Comparison of ENCODE assay signal across 1 cellular context in genomic region chr22:20421507-20421874, GRCh38.
TF ChIP-seq lines count a peak whose summit lies in the region.

No MANE protein-coding gene starts in this region.

TF ChIP-seq in K562, 482 proteins besides CTCF, POLR2A, EP300 and RAD21 (continued from another document):
- TF ChIP-seq, protein P1, sequence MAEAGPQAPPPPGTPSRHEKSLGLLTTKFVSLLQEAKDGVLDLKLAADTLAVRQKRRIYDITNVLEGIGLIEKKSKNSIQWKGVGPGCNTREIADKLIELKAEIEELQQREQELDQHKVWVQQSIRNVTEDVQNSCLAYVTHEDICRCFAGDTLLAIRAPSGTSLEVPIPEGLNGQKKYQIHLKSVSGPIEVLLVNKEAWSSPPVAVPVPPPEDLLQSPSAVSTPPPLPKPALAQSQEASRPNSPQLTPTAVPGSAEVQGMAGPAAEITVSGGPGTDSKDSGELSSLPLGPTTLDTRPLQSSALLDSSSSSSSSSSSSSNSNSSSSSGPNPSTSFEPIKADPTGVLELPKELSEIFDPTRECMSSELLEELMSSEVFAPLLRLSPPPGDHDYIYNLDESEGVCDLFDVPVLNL (CRISPR knock-in tag; IDR thresholded peaks at IDR 0.05; ENCODE audit: low read depth) = peak; percentile 37; the same call in 1 of the 2 replicates
- TF ChIP-seq CAMTA2 (CRISPR knock-in tag; conservative IDR thresholded peaks at IDR 0.05) (no peak), ZNF263 (CRISPR knock-in tag; IDR thresholded peaks at IDR 0.05; ENCODE audit: borderline replicate concordance) (no peak), NRF1 (conservative IDR thresholded peaks at IDR 0.05 in 1 of 2, IDR thresholded peaks at IDR 0.05 in 1 of 2) (no peak), PTRF (tag; IDR thresholded peaks at IDR 0.05) (no peak), RERE (CRISPR knock-in tag; IDR thresholded peaks at IDR 0.05; ENCODE audit: borderline replicate concordance) (no peak), ZNF134 (CRISPR knock-in tag; conservative IDR thresholded peaks at IDR 0.05) (no peak), CBX3 (IDR thresholded peaks at IDR 0.05; ENCODE audit: borderline replicate concordance in 1 of 2, low read length in 2 of 2) (no peak), DMBX1 (CRISPR knock-in tag; IDR thresholded peaks at IDR 0.05; ENCODE audit: borderline replicate concordance) (no peak), HOMEZ (CRISPR knock-in tag; IDR thresholded peaks at IDR 0.05) (no peak), ZNF79 (CRISPR knock-in tag; IDR thresholded peaks at IDR 0.05; ENCODE audit: low read depth) (no peak), ZNF124 (CRISPR knock-in tag; IDR thresholded peaks at IDR 0.05) (0 out of 2 replicates have a peak, but pooled peaks have one; percentile 11), ZNF384 (IDR thresholded peaks at IDR 0.05; ENCODE audit: low read depth, low read length) (no peak), MCM5 (IDR thresholded peaks at IDR 0.05; ENCODE audit: low read depth) (peak; percentile 100), NFE2L1 (tag; IDR thresholded peaks at IDR 0.05; ENCODE audit: borderline replicate concordance, low read depth) (no peak)
- TF ChIP-seq, protein P2, sequence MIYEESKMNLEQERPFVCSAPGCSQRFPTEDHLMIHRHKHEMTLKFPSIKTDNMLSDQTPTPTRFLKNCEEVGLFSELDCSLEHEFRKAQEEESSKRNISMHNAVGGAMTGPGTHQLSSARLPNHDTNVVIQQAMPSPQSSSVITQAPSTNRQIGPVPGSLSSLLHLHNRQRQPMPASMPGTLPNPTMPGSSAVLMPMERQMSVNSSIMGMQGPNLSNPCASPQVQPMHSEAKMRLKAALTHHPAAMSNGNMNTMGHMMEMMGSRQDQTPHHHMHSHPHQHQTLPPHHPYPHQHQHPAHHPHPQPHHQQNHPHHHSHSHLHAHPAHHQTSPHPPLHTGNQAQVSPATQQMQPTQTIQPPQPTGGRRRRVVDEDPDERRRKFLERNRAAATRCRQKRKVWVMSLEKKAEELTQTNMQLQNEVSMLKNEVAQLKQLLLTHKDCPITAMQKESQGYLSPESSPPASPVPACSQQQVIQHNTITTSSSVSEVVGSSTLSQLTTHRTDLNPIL (CRISPR knock-in tag; IDR thresholded peaks at IDR 0.05) = no peak
- TF ChIP-seq, protein P3, sequence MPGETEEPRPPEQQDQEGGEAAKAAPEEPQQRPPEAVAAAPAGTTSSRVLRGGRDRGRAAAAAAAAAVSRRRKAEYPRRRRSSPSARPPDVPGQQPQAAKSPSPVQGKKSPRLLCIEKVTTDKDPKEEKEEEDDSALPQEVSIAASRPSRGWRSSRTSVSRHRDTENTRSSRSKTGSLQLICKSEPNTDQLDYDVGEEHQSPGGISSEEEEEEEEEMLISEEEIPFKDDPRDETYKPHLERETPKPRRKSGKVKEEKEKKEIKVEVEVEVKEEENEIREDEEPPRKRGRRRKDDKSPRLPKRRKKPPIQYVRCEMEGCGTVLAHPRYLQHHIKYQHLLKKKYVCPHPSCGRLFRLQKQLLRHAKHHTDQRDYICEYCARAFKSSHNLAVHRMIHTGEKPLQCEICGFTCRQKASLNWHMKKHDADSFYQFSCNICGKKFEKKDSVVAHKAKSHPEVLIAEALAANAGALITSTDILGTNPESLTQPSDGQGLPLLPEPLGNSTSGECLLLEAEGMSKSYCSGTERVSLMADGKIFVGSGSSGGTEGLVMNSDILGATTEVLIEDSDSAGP (CRISPR knock-in tag; IDR thresholded peaks at IDR 0.05) = peak; percentile 61; the same call in 1 of the 2 replicates
- TF ChIP-seq, protein P4, sequence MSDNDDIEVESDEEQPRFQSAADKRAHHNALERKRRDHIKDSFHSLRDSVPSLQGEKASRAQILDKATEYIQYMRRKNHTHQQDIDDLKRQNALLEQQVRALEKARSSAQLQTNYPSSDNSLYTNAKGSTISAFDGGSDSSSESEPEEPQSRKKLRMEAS (CRISPR knock-in tag; IDR thresholded peaks at IDR 0.05) = 0 out of 2 replicates have a peak, but pooled peaks have one; percentile 20
- TF ChIP-seq, protein P5, sequence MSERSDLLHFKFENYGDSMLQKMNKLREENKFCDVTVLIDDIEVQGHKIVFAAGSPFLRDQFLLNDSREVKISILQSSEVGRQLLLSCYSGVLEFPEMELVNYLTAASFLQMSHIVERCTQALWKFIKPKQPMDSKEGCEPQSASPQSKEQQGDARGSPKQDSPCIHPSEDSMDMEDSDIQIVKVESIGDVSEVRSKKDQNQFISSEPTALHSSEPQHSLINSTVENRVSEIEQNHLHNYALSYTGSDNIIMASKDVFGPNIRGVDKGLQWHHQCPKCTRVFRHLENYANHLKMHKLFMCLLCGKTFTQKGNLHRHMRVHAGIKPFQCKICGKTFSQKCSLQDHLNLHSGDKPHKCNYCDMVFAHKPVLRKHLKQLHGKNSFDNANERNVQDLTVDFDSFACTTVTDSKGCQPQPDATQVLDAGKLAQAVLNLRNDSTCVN (CRISPR knock-in tag; IDR thresholded peaks at IDR 0.05) = peak; percentile 96
- TF ChIP-seq, protein P6, sequence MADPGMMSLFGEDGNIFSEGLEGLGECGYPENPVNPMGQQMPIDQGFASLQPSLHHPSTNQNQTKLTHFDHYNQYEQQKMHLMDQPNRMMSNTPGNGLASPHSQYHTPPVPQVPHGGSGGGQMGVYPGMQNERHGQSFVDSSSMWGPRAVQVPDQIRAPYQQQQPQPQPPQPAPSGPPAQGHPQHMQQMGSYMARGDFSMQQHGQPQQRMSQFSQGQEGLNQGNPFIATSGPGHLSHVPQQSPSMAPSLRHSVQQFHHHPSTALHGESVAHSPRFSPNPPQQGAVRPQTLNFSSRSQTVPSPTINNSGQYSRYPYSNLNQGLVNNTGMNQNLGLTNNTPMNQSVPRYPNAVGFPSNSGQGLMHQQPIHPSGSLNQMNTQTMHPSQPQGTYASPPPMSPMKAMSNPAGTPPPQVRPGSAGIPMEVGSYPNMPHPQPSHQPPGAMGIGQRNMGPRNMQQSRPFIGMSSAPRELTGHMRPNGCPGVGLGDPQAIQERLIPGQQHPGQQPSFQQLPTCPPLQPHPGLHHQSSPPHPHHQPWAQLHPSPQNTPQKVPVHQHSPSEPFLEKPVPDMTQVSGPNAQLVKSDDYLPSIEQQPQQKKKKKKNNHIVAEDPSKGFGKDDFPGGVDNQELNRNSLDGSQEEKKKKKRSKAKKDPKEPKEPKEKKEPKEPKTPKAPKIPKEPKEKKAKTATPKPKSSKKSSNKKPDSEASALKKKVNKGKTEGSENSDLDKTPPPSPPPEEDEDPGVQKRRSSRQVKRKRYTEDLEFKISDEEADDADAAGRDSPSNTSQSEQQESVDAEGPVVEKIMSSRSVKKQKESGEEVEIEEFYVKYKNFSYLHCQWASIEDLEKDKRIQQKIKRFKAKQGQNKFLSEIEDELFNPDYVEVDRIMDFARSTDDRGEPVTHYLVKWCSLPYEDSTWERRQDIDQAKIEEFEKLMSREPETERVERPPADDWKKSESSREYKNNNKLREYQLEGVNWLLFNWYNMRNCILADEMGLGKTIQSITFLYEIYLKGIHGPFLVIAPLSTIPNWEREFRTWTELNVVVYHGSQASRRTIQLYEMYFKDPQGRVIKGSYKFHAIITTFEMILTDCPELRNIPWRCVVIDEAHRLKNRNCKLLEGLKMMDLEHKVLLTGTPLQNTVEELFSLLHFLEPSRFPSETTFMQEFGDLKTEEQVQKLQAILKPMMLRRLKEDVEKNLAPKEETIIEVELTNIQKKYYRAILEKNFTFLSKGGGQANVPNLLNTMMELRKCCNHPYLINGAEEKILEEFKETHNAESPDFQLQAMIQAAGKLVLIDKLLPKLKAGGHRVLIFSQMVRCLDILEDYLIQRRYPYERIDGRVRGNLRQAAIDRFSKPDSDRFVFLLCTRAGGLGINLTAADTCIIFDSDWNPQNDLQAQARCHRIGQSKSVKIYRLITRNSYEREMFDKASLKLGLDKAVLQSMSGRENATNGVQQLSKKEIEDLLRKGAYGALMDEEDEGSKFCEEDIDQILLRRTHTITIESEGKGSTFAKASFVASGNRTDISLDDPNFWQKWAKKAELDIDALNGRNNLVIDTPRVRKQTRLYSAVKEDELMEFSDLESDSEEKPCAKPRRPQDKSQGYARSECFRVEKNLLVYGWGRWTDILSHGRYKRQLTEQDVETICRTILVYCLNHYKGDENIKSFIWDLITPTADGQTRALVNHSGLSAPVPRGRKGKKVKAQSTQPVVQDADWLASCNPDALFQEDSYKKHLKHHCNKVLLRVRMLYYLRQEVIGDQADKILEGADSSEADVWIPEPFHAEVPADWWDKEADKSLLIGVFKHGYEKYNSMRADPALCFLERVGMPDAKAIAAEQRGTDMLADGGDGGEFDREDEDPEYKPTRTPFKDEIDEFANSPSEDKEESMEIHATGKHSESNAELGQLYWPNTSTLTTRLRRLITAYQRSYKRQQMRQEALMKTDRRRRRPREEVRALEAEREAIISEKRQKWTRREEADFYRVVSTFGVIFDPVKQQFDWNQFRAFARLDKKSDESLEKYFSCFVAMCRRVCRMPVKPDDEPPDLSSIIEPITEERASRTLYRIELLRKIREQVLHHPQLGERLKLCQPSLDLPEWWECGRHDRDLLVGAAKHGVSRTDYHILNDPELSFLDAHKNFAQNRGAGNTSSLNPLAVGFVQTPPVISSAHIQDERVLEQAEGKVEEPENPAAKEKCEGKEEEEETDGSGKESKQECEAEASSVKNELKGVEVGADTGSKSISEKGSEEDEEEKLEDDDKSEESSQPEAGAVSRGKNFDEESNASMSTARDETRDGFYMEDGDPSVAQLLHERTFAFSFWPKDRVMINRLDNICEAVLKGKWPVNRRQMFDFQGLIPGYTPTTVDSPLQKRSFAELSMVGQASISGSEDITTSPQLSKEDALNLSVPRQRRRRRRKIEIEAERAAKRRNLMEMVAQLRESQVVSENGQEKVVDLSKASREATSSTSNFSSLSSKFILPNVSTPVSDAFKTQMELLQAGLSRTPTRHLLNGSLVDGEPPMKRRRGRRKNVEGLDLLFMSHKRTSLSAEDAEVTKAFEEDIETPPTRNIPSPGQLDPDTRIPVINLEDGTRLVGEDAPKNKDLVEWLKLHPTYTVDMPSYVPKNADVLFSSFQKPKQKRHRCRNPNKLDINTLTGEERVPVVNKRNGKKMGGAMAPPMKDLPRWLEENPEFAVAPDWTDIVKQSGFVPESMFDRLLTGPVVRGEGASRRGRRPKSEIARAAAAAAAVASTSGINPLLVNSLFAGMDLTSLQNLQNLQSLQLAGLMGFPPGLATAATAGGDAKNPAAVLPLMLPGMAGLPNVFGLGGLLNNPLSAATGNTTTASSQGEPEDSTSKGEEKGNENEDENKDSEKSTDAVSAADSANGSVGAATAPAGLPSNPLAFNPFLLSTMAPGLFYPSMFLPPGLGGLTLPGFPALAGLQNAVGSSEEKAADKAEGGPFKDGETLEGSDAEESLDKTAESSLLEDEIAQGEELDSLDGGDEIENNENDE (IDR thresholded peaks at IDR 0.05; ENCODE audit: low read depth, low read length) = no peak
- TF ChIP-seq, protein P7, sequence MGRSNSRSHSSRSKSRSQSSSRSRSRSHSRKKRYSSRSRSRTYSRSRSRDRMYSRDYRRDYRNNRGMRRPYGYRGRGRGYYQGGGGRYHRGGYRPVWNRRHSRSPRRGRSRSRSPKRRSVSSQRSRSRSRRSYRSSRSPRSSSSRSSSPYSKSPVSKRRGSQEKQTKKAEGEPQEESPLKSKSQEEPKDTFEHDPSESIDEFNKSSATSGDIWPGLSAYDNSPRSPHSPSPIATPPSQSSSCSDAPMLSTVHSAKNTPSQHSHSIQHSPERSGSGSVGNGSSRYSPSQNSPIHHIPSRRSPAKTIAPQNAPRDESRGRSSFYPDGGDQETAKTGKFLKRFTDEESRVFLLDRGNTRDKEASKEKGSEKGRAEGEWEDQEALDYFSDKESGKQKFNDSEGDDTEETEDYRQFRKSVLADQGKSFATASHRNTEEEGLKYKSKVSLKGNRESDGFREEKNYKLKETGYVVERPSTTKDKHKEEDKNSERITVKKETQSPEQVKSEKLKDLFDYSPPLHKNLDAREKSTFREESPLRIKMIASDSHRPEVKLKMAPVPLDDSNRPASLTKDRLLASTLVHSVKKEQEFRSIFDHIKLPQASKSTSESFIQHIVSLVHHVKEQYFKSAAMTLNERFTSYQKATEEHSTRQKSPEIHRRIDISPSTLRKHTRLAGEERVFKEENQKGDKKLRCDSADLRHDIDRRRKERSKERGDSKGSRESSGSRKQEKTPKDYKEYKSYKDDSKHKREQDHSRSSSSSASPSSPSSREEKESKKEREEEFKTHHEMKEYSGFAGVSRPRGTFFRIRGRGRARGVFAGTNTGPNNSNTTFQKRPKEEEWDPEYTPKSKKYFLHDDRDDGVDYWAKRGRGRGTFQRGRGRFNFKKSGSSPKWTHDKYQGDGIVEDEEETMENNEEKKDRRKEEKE (IDR thresholded peaks at IDR 0.05; ENCODE audit: borderline replicate concordance in 1 of 2, control insufficient read depth in 1 of 2, low read depth in 2 of 2, low read length in 1 of 2) = peak in 1 of 2 experiments; percentile 76; a peak in 1 of 4 replicates
